In genomic region chr7:77825140-77825539, GRCh38 we compare ENCODE assay signal across 25 cellular contexts. TPM values are rescaled to one million over a fixed set of nuclear protein-coding genes. Genes with fewer than 3 reads are reported as not detected.
DNase-seq lines count a peak whose midpoint lies in the region; ATAC-seq, FAIRE-seq and TF ChIP-seq lines count a peak whose summit lies in the region.
"Had no signal": no experiment of that assay in that cellular context is flagged by ENCODE, and none has a peak within 500 bp of the region (broad histone marks: within the 10 kb centered on the region; RNA-seq: fewer than 3 reads in every experiment).

No MANE protein-coding gene starts in this region.

- no peak overlapping the region for H3K4me2 ChIP-seq in K562 (ENCODE audit: insufficient read depth, low read length)
- H3K4me2 ChIP-seq: PC-9 had no signal

- no peaks in the 10 kb centered on the region for H3K27me3 ChIP-seq in K562 (ENCODE audit: control insufficient read depth in 2 of 2, insufficient read depth in 2 of 2, low read length in 2 of 2)
- H3K27me3 ChIP-seq: ascending aorta, cardiac muscle cell, colonic mucosa had no signal

- H3K4me1 ChIP-seq in K562 (replicated peaks in 1 of 2; ENCODE audit: control insufficient read depth in 2 of 2, insufficient read depth in 2 of 2, low read length in 2 of 2) = peaks cover 15 to 24% of the 10 kb centered on the region in 2 experiments; a peak in 4 of 5 replicates
- H3K4me1 ChIP-seq: colonic mucosa had no signal

- H3K27me3 Mint-ChIP-seq in activated CD4-positive, alpha-beta T cell treated with anti-CD3 and anti-CD28 coated beads, Interleukin-2, amount 10 ng/mL, durations not matched to agents 24 days and 14 days = no peaks in the 10 kb centered on the region
- H3K27me3 Mint-ChIP-seq: activated CD4-positive, alpha-beta T cell treated with anti-CD3 and anti-CD28 coated beads, Interleukin-2, amount 10 ng/mL, durations not matched to agents 7 days and 5 days; type B pancreatic cell had no signal

- no TSS peak for BruUV-seq in K562 (replicated peaks; lab: Mats Ljungman, UMichigan)

- DNase-seq in Right ventricle myocardium superior (no peak), cardiac septum (ENCODE audit: low spot score) (no peak), NOMO-1 treated with DMSO at 0.1 percent for 48 hours (lab: John Stamatoyannopoulos, UW; ENCODE audit: unreplicated experiment) (peak; percentile 78), K562 (ENCODE audit: extremely low read depth in 1 of 4, low spot score in 3 of 4) (no peak), hypothalamus (lab: John Stamatoyannopoulos, UW) (no peak)
- DNase-seq in activated CD4-positive, alpha-beta T cell treated with anti-CD3 and anti-CD28 coated beads for 4 hours = no peak
- DNase-seq in activated CD4-positive, alpha-beta T cell treated with anti-CD3 and anti-CD28 coated beads, Interleukin-2, amount 10 ng/mL, durations not matched to agents 24 days and 14 days = no peak
- DNase-seq: activated CD4-positive, alpha-beta T cell treated with anti-CD3 and anti-CD28 coated beads, Interleukin-2, amount 10 ng/mL, durations not matched to agents 7 days and 5 days; activated effector memory CD4-positive, alpha-beta T cell treated with anti-CD3 and anti-CD28 coated beads, Interleukin-2, amount 50 U/mL, for 16 hours; colonic mucosa; effector CD8-positive, alpha-beta T cell; immature natural killer cell; NCI-H1092 treated with DMSO at 0.1 percent for 48 hours; NCI-H1694 treated with DMSO at 0.1 percent for 48 hours; PC-9; substantia nigra; SW 1271; WERI-Rb-1 had no signal

- H3K27ac Mint-ChIP-seq in activated CD4-positive, alpha-beta T cell treated with anti-CD3 and anti-CD28 coated beads, Interleukin-2, amount 10 ng/mL, durations not matched to agents 24 days and 14 days = no peak overlapping the region
- H3K27ac Mint-ChIP-seq: activated CD4-positive, alpha-beta T cell treated with anti-CD3 and anti-CD28 coated beads, Interleukin-2, amount 10 ng/mL, durations not matched to agents 7 days and 5 days; stimulated activated effector memory CD8-positive, alpha-beta T cell treated with anti-CD3 and anti-CD28 coated beads, Interleukin-12 subunit alpha, Interleukin-12 subunit beta, amount 100 ng/mL, for 72 hours; type B pancreatic cell had no signal

- H3K9me3 ChIP-seq in K562 (replicated peaks; ENCODE audit: control insufficient read depth, insufficient read depth, low read depth, low read length) = peaks cover 12% of the 10 kb centered on the region
- H3K9me3 ChIP-seq: colonic mucosa, HAP-1 had no signal

- H3K79me2 ChIP-seq in K562 (ENCODE audit: control insufficient read depth, insufficient read depth, low read length) = peaks cover 93% of the 10 kb centered on the region

- peaks cover 34% of the 10 kb centered on the region for H3K9me3 Mint-ChIP-seq in activated CD4-positive, alpha-beta T cell treated with anti-CD3 and anti-CD28 coated beads, Interleukin-2, amount 10 ng/mL, durations not matched to agents 24 days and 14 days

- no peak for TF ChIP-seq EP300 in K562 (IDR thresholded peaks at IDR 0.05; ENCODE audit: low read length)

- POLR2A ChIA-PET in K562 (lab: Yijun Ruan, JAX) = interaction anchor here (1.2 kb wide), 1 partner anchor 9 kb away, joined by 6 read pairs; no protein-coding TSS in a partner anchor

- intact Hi-C loops in Right ventricle myocardium superior (cut with DNase I) (no loop called here), cardiac septum (cut with DNase I) (no loop called here), K562 (cut with micrococcal nuclease) (no loop called here)
- intact Hi-C loops in activated CD4-positive, alpha-beta T cell treated with anti-CD3 and anti-CD28 coated beads, Interleukin-2, amount 10 ng/mL, durations not matched to agents 24 days and 14 days (cut with micrococcal nuclease) = no loop called here

- no peaks in the 10 kb centered on the region for H4K20me1 ChIP-seq in K562 (replicated peaks; ENCODE audit: control insufficient read depth, insufficient read depth, low read length)

- no peaks in the 10 kb centered on the region for H3K9me1 ChIP-seq in K562 (ENCODE audit: control insufficient read depth, insufficient read depth, low read length)

- no peak for TF ChIP-seq CTCF in K562 (IDR thresholded peaks at IDR 0.05 in 2 of 3, conservative IDR thresholded peaks at IDR 0.05 in 1 of 3; ENCODE audit: insufficient read depth in 2 of 3, low read depth in 1 of 3, low read length in 3 of 3)

- CTCF ChIA-PET in K562 (lab: Yijun Ruan, JAX; ENCODE audit: low intra/inter-chr PET ratio) = no interaction called here

- H3K27ac ChIP-seq in K562 (ENCODE audit: extremely low read depth, low read depth, low read length) = no peak overlapping the region
- H3K27ac ChIP-seq: ascending aorta, cardiac muscle cell, colonic mucosa, PC-9, WERI-Rb-1 had no signal

- no peak overlapping the region for H3K4me3 Mint-ChIP-seq in activated CD4-positive, alpha-beta T cell treated with anti-CD3 and anti-CD28 coated beads, Interleukin-2, amount 10 ng/mL, durations not matched to agents 24 days and 14 days
- H3K4me3 Mint-ChIP-seq: activated CD4-positive, alpha-beta T cell treated with anti-CD3 and anti-CD28 coated beads, Interleukin-2, amount 10 ng/mL, durations not matched to agents 7 days and 5 days; immature natural killer cell; stimulated activated effector memory CD8-positive, alpha-beta T cell treated with anti-CD3 and anti-CD28 coated beads, Interleukin-12 subunit alpha, Interleukin-12 subunit beta, amount 100 ng/mL, for 72 hours; type B pancreatic cell had no signal

- WGBS in K562 (ENCODE audit: insufficient coverage, low coverage, missing lambda C conversion rate) = 78% methylated on average over 3 of the region's 3 CpGs

- ATAC-seq in Right ventricle myocardium superior (ENCODE audit: poor library complexity) (peak; percentile 27), K562 (no peak), GM21390 (IDR thresholded peaks at IDR 0.05; ENCODE audit: unreplicated experiment) (no peak)
- ATAC-seq: stimulated activated effector memory CD8-positive, alpha-beta T cell treated with anti-CD3 and anti-CD28 coated beads, Interleukin-12 subunit alpha, Interleukin-12 subunit beta, amount 100 ng/mL, for 72 hours had no signal

- in situ Hi-C loops in K562 (cut with MboI) = no loop called here

- peaks cover 5% of the 10 kb centered on the region; the same call in 2 of the 3 replicates for H3K36me3 ChIP-seq in K562 (ENCODE audit: control insufficient read depth, insufficient read depth, low read length)
- H3K36me3 ChIP-seq: cardiac muscle cell, colonic mucosa, HAP-1 had no signal

- H3K4me3 ChIP-seq in K562 = no peak overlapping the region
- H3K4me3 ChIP-seq: ascending aorta, cardiac muscle cell, colonic mucosa, HAP-1, PC-9 had no signal

- peaks cover 46% of the 10 kb centered on the region for H3K36me3 Mint-ChIP-seq in activated CD4-positive, alpha-beta T cell treated with anti-CD3 and anti-CD28 coated beads, Interleukin-2, amount 10 ng/mL, durations not matched to agents 24 days and 14 days (ENCODE audit: low read depth)

- H3K4me1 Mint-ChIP-seq in activated CD4-positive, alpha-beta T cell treated with anti-CD3 and anti-CD28 coated beads, Interleukin-2, amount 10 ng/mL, durations not matched to agents 24 days and 14 days = peaks cover 17% of the 10 kb centered on the region

- TF ChIP-seq RAD21 in K562 (CRISPR knock-in tag; conservative IDR thresholded peaks at IDR 0.05 in 1 of 2, IDR thresholded peaks at IDR 0.05 in 1 of 2) = no peak

- TF ChIP-seq POLR2A in K562 (conservative IDR thresholded peaks at IDR 0.05) = no peak

- H2AFZ ChIP-seq in K562 (ENCODE audit: low read depth, low read length) = no peak overlapping the region
- H2AFZ ChIP-seq: PC-9 had no signal

- H3K9ac ChIP-seq in K562 (ENCODE audit: insufficient read depth in 1 of 2, low read depth in 2 of 2, low read length in 2 of 2) = no peak overlapping the region

- FAIRE-seq in K562 (lab: Jason Lieb, UNC) = no peak
- FAIRE-seq: GM12891 had no signal

RNA-seq across cellular contexts. Expression of gene PHTF2, which starts 26.6 kb away (rescaled TPM):
- total RNA-seq in Right ventricle myocardium superior (17.6 TPM), cardiac septum (12.5 TPM), K562 (2014; rRNA removed) (18.3 and 21.8 TPM in 2 replicates), K562 (2014; rRNA removed; fragmentation: Illumina TruSeq; extraction: Trizol) (31.3 and 38.8 TPM in 2 replicates), K562 (2015; rRNA removed; fragmentation: Illumina TruSeq; extraction: Trizol) (24.1 and 25.4 TPM in 2 replicates), K562 (2021) (23.2 and 27.1 TPM in 2 replicates)
- total RNA-seq in K562 (2011; cell fraction: chromatin; rRNA removed; ENCODE audit: low replicate concordance) = 69.6 and 163 TPM in 2 replicates
- 33.0 and 51.2 TPM in 2 replicates for total RNA-seq in K562 (2011; cell fraction: nucleolus; rRNA removed)
- 77.8 and 100 TPM in 2 replicates for total RNA-seq in K562 (2011; cell fraction: nucleoplasm; rRNA removed)
- polyA plus RNA-seq in K562 (2011; rRNA removed) (30.6 and 43.6 TPM in 2 replicates), K562 (2014; fragmentation: Illumina TruSeq; extraction: Trizol) (26.1 and 28.8 TPM in 2 replicates), K562 (2014; fragmentation: Nextera tagmentation; extraction: Ambion mirVana) (10 to 100 TPM; 17.9 to 18.2 TPM), K562 (2014; rRNA removed) (22.5 and 29.4 TPM in 2 replicates)
- 5.5 and 12.7 TPM in 2 replicates for polyA plus RNA-seq in K562 (2011; cell fraction: cytosol; rRNA removed)
- polyA plus RNA-seq in K562 (2011; cell fraction: nucleus; rRNA removed) = 24.1 and 28.1 TPM in 2 replicates
- polyA plus RNA-seq in K562 (2012) = 14.4 and 18.4 TPM in 2 replicates
- polyA minus RNA-seq in K562 (2011; rRNA and poly(A)+ RNA removed) = 44.6 and 45.0 TPM in 2 replicates
- polyA minus RNA-seq in K562 (2011; cell fraction: cytosol; rRNA and poly(A)+ RNA removed) = 7.9 and 17.2 TPM in 2 replicates
- polyA minus RNA-seq in K562 (2011; cell fraction: nucleus; rRNA and poly(A)+ RNA removed) = 29.2 and 40.9 TPM in 2 replicates
- 31.5 and 32.1 TPM in 2 replicates for total RNA-seq in activated CD4-positive, alpha-beta T cell treated with anti-CD3 and anti-CD28 coated beads, Interleukin-2, amount 10 ng/mL, durations not matched to agents 24 days and 14 days

RNA-seq across cellular contexts. Expression of gene TMEM60, which starts 26.9 kb away (rescaled TPM):
- 6.6 TPM for total RNA-seq in Right ventricle myocardium superior
- total RNA-seq in cardiac septum = 6.4 TPM
- 16.0 and 31.5 TPM in 2 replicates for total RNA-seq in K562 (2011; cell fraction: chromatin; rRNA removed; ENCODE audit: low replicate concordance)
- 15.5 and 21.3 TPM in 2 replicates for total RNA-seq in K562 (2011; cell fraction: nucleolus; rRNA removed)
- 31.2 and 35.3 TPM in 2 replicates for total RNA-seq in K562 (2011; cell fraction: nucleoplasm; rRNA removed)
- 12.5 TPM in 2 replicates for total RNA-seq in K562 (2014; rRNA removed)
- total RNA-seq in K562 (2014; rRNA removed; fragmentation: Illumina TruSeq; extraction: Trizol) = 38.4 and 48.7 TPM in 2 replicates
- total RNA-seq in K562 (2015; rRNA removed; fragmentation: Illumina TruSeq; extraction: Trizol) = 30.1 and 38.4 TPM in 2 replicates
- 23.6 and 24.3 TPM in 2 replicates for total RNA-seq in K562 (2021)
- polyA plus RNA-seq in K562 (2011; rRNA removed) = 45.5 and 66.0 TPM in 2 replicates
- polyA plus RNA-seq in K562 (2011; cell fraction: cytosol; rRNA removed) = 15.7 and 31.1 TPM in 2 replicates
- 13.0 and 18.3 TPM in 2 replicates for polyA plus RNA-seq in K562 (2011; cell fraction: nucleus; rRNA removed)
- polyA plus RNA-seq in K562 (2012) = 41.1 and 47.8 TPM in 2 replicates
- polyA plus RNA-seq in K562 (2014; fragmentation: Illumina TruSeq; extraction: Trizol) = 28.3 and 31.1 TPM in 2 replicates
- polyA plus RNA-seq in K562 (2014; fragmentation: Nextera tagmentation; extraction: Ambion mirVana) = 100 to 1,000 TPM; 136 to 140 TPM
- 36.9 and 42.7 TPM in 2 replicates for polyA plus RNA-seq in K562 (2014; rRNA removed)
- 23.5 and 25.1 TPM in 2 replicates for polyA minus RNA-seq in K562 (2011; rRNA and poly(A)+ RNA removed)
- 9.4 and 9.8 TPM in 2 replicates for polyA minus RNA-seq in K562 (2011; cell fraction: cytosol; rRNA and poly(A)+ RNA removed)
- 4.8 and 8.3 TPM in 2 replicates for polyA minus RNA-seq in K562 (2011; cell fraction: nucleus; rRNA and poly(A)+ RNA removed)
- total RNA-seq in activated CD4-positive, alpha-beta T cell treated with anti-CD3 and anti-CD28 coated beads, Interleukin-2, amount 10 ng/mL, durations not matched to agents 24 days and 14 days = 9.7 and 10.3 TPM in 2 replicates
- total RNA-seq: ascending aorta had no signal
